In the genomic region with DNA sequence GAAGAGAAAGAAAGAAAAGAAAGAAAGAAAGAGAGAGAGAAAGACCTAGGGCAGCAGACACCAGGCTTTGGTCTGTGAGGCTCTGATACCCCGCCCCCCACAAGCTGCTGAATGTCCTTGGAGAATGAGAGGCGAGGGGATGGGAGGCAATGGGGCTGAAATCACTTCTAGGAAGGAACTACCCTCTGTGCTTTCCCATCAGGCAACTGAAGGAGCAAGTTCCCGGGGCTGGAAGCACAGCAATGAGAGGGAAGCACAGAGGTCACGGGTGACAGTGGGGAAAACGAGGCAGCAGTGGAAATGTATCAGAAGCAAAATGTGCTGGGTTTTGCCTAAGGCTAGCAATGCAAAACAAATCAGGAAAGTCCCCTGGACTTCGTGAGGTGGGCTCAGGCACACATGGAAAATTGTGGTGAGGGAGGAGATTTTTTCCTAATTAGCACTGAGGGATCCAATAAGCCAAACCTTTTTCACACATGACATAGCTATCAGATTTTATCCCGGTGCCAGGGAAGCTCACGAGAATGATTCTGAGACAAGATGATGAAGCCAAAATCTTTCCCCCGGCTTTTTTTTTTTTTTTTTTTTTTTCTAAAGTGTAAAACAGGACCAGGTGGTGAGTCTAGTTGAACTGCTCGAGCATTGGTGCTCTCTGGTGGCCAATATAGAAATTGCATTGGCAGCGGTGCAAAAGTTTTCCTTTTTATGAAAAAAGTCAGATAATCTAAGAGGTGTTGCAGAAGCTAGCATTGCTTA, we compare ENCODE assay signal across 8 cellular contexts. TPM values are rescaled to one million over a fixed set of nuclear protein-coding genes. Genes with fewer than 3 reads are reported as not detected.
DNase-seq lines count a peak whose midpoint lies in the region; ATAC-seq and TF ChIP-seq lines count a peak whose summit lies in the region.

No MANE protein-coding gene starts in this region.

- H2AFZ ChIP-seq in OCI-LY7 (ENCODE audit: low read length), result peak overlapping the region; percentile 49; the same call in 1 of the 2 replicates
- no peak overlapping the region for H2AFZ ChIP-seq in fibroblast of lung (ENCODE audit: low read length)
- H2AFZ ChIP-seq in neural cell (ENCODE audit: low read depth, low read length), result no peak overlapping the region

- TF ChIP-seq POLR2A in stomach (IDR thresholded peaks at IDR 0.05), result no peak

- no peak overlapping the region for H3K27ac ChIP-seq in CD4-positive, alpha-beta T cell (ENCODE audit: low read depth, low read length)
- H3K27ac ChIP-seq in HL-60 (replicated peaks) (no peak overlapping the region), OCI-LY7 (ENCODE audit: low read depth, low read length, poor library complexity, severe bottlenecking) (no peak overlapping the region), fibroblast of lung (ENCODE audit: insufficient read depth, low read length) (no peak overlapping the region), neural cell (ENCODE audit: low read length) (no peak overlapping the region), stomach (no peak overlapping the region)

- H3F3A ChIP-seq in neural cell (ENCODE audit: insufficient read depth, low read length, poor library complexity, severe bottlenecking), result no peaks in the 10 kb centered on the region

- no peaks in the 10 kb centered on the region for H3K36me3 Mint-ChIP-seq in CD4-positive, alpha-beta T cell (ENCODE audit: low read depth)
- no peaks in the 10 kb centered on the region for H3K36me3 Mint-ChIP-seq in activated T-cell treated with anti-CD3 and anti-CD28 coated beads, Interleukin-2, amount 50 U/mL, for 4 hours (ENCODE audit: insufficient read depth)

- peak; percentile 42 to 67 (median 56) for DNase-seq in CD4-positive, alpha-beta T cell
- DNase-seq in HL-60 (ENCODE audit: low read depth in 1 of 2, low spot score in 1 of 2) (peak in 1 of 2 experiments; percentile 74), OCI-LY7 (ENCODE audit: low spot score) (peak; percentile 79), fibroblast of lung (ENCODE audit: low read depth in 2 of 2) (peak; percentile 36 to 75), stomach (peak; percentile 67)
- DNase-seq in activated T-cell treated with anti-CD3 and anti-CD28 coated beads, Interleukin-2, amount 50 U/mL, for 4 hours, result peak; percentile 63

- no peaks in the 10 kb centered on the region for H3K79me2 ChIP-seq in OCI-LY7 (ENCODE audit: insufficient read depth, low read depth, low read length)
- H3K79me2 ChIP-seq in fibroblast of lung (ENCODE audit: control insufficient read depth, insufficient read depth, low read length), result no peaks in the 10 kb centered on the region
- no peaks in the 10 kb centered on the region for H3K79me2 ChIP-seq in neural cell (replicated peaks; ENCODE audit: insufficient read depth, low read length)

- no peak for TF ChIP-seq EP300 in neural cell (conservative IDR thresholded peaks at IDR 0.05; ENCODE audit: poor library complexity, severe bottlenecking)
- no peak for TF ChIP-seq EP300 in stomach (IDR thresholded peaks at IDR 0.05)

- peak; percentile 73 for ATAC-seq in CD4-positive, alpha-beta T cell (ENCODE audit: poor library complexity)
- ATAC-seq in activated T-cell treated with anti-CD3 and anti-CD28 coated beads, Interleukin-2, amount 50 U/mL, for 4 hours, result peak; percentile 28 to 55
- ATAC-seq in HG02610 (IDR thresholded peaks at IDR 0.05; ENCODE audit: unreplicated experiment), result no peak

- peak; percentile 89 for TF ChIP-seq CTCF in CD4-positive, alpha-beta T cell (IDR thresholded peaks at IDR 0.05)
- TF ChIP-seq CTCF in HL-60 (IDR thresholded peaks at IDR 0.05; ENCODE audit: insufficient read depth, low read length) (peak; percentile 66), OCI-LY7 (conservative IDR thresholded peaks at IDR 0.05; ENCODE audit: low read length) (peak; percentile 96), fibroblast of lung (conservative IDR thresholded peaks at IDR 0.05 in 1 of 2, IDR thresholded peaks at IDR 0.05 in 1 of 2; ENCODE audit: low read depth in 1 of 2, low read length in 2 of 2) (peak; percentile 78 to 83), neural cell (IDR thresholded peaks at IDR 0.05; ENCODE audit: poor library complexity, severe bottlenecking) (peak; percentile 85), stomach (IDR thresholded peaks at IDR 0.05) (peak in 5 of 7 experiments; percentile 66 to 92 (median 85))

- no peak overlapping the region for H3K4me3 ChIP-seq in HL-60 (replicated peaks; ENCODE audit: insufficient read depth, low read length)
- H3K4me3 ChIP-seq in OCI-LY7 (ENCODE audit: low read depth, low read length, poor library complexity, severe bottlenecking), result peak overlapping the region; percentile 15
- no peak overlapping the region for H3K4me3 ChIP-seq in fibroblast of lung (replicated peaks in 1 of 4; ENCODE audit: control extremely low read depth in 1 of 4, insufficient read depth in 1 of 4, low read depth in 3 of 4, low read length in 4 of 4)
- no peak overlapping the region for H3K4me3 ChIP-seq in neural cell (ENCODE audit: low read length)
- no peak overlapping the region for H3K4me3 ChIP-seq in stomach

- H3K27me3 Mint-ChIP-seq in CD4-positive, alpha-beta T cell, result no peaks in the 10 kb centered on the region
- no peaks in the 10 kb centered on the region for H3K27me3 Mint-ChIP-seq in activated T-cell treated with anti-CD3 and anti-CD28 coated beads, Interleukin-2, amount 50 U/mL, for 4 hours (ENCODE audit: low read depth)

- H3K9me3 ChIP-seq in CD4-positive, alpha-beta T cell (ENCODE audit: control insufficient read depth, low read length), result no peaks in the 10 kb centered on the region
- H3K9me3 ChIP-seq in OCI-LY7 (ENCODE audit: low read length), result no peaks in the 10 kb centered on the region
- H3K9me3 ChIP-seq in fibroblast of lung (ENCODE audit: control insufficient read depth, insufficient read depth, low read depth, low read length), result no peaks in the 10 kb centered on the region
- H3K9me3 ChIP-seq in neural cell (ENCODE audit: low read length), result no peaks in the 10 kb centered on the region
- H3K9me3 ChIP-seq in stomach, result peaks cover 0 to 10% (median 0%) of the 10 kb centered on the region in 4 donors

- no peaks in the 10 kb centered on the region for H3K9me3 Mint-ChIP-seq in CD4-positive, alpha-beta T cell
- H3K9me3 Mint-ChIP-seq in activated T-cell treated with anti-CD3 and anti-CD28 coated beads, Interleukin-2, amount 50 U/mL, for 4 hours, result peaks cover 4% of the 10 kb centered on the region

- H3K36me3 ChIP-seq in OCI-LY7 (ENCODE audit: insufficient read depth, low read length) (no peaks in the 10 kb centered on the region), fibroblast of lung (ENCODE audit: control insufficient read depth, insufficient read depth, low read length) (no peaks in the 10 kb centered on the region), neural cell (ENCODE audit: insufficient read depth, low read length) (no peaks in the 10 kb centered on the region), stomach (no peaks in the 10 kb centered on the region)

- H3K4me1 ChIP-seq in OCI-LY7 (ENCODE audit: insufficient read depth, low read length, poor library complexity, severe bottlenecking) (peaks cover 9% of the 10 kb centered on the region), fibroblast of lung (ENCODE audit: control insufficient read depth, extremely low read depth, insufficient read depth, low read length) (peaks cover 3% of the 10 kb centered on the region), stomach (peaks cover 0 to 8% (median 6%) of the 10 kb centered on the region in 4 donors)

- peak; percentile 86 for TF ChIP-seq RAD21 in neural cell (conservative IDR thresholded peaks at IDR 0.05)

- no peak overlapping the region for H3K27ac Mint-ChIP-seq in CD4-positive, alpha-beta T cell

- H3K4me1 Mint-ChIP-seq in CD4-positive, alpha-beta T cell (ENCODE audit: low read depth), result peaks cover 4% of the 10 kb centered on the region
- H3K4me1 Mint-ChIP-seq in activated T-cell treated with anti-CD3 and anti-CD28 coated beads, Interleukin-2, amount 50 U/mL, for 4 hours (ENCODE audit: low read depth), result peaks cover 5% of the 10 kb centered on the region

- H3K4me3 Mint-ChIP-seq in CD4-positive, alpha-beta T cell, result no peak overlapping the region
- no peak overlapping the region for H3K4me3 Mint-ChIP-seq in activated T-cell treated with anti-CD3 and anti-CD28 coated beads, Interleukin-2, amount 50 U/mL, for 4 hours

- no peaks in the 10 kb centered on the region for H3K9me2 ChIP-seq in OCI-LY7 (ENCODE audit: insufficient read depth, low read length)
- no peaks in the 10 kb centered on the region for H3K9me2 ChIP-seq in neural cell (ENCODE audit: insufficient read depth, low read length)

- no TSS peak for BruUV-seq in OCI-LY7 (replicated peaks; lab: Mats Ljungman, UMichigan)

- H3K4me2 ChIP-seq in OCI-LY7 (ENCODE audit: low read length) (peak overlapping the region; percentile 44), fibroblast of lung (ENCODE audit: extremely low read depth, insufficient read depth, low read length) (peak overlapping the region; percentile 51), neural cell (ENCODE audit: low read length) (no peak overlapping the region)

- POLR2A ChIA-PET in CD4-positive, alpha-beta T cell (lab: Charles Lee), result no interaction called here
- POLR2A ChIA-PET in OCI-LY7 (lab: Charles Lee), result interaction anchor here (0.6 to 0.7 kb wide), 3 partner anchors 10 to 77 kb away, joined by 3 to 7 read pairs (median 3); a partner anchor contains a TSS

- H3K9ac ChIP-seq in fibroblast of lung (ENCODE audit: insufficient read depth, low read length) (no peak overlapping the region), neural cell (ENCODE audit: low read length) (no peak overlapping the region)

- H4K20me1 ChIP-seq in OCI-LY7 (ENCODE audit: insufficient read depth, low read length), result no peaks in the 10 kb centered on the region
- H4K20me1 ChIP-seq in fibroblast of lung (ENCODE audit: control insufficient read depth, extremely low read depth, insufficient read depth, low read length), result no peaks in the 10 kb centered on the region
- H4K20me1 ChIP-seq in neural cell (ENCODE audit: insufficient read depth), result no peaks in the 10 kb centered on the region

- no peaks in the 10 kb centered on the region for H3K27me3 ChIP-seq in CD4-positive, alpha-beta T cell (ENCODE audit: control insufficient read depth, insufficient read depth, low read length)
- H3K27me3 ChIP-seq in HL-60 (ENCODE audit: insufficient read depth, poor library complexity, severe bottlenecking) (no peaks in the 10 kb centered on the region), fibroblast of lung (ENCODE audit: control insufficient read depth, insufficient read depth, low read length) (peaks cover 6% of the 10 kb centered on the region), neural cell (ENCODE audit: insufficient read depth, low read depth, low read length) (no peaks in the 10 kb centered on the region), stomach (peaks cover 0 to 12% (median 0%) of the 10 kb centered on the region in 3 donors)

- intact Hi-C loops in CD4-positive, alpha-beta T cell (cut with DNase I, micrococcal nuclease), result loop anchor here (1.0 to 10.0 kb wide), 3 partner anchors 80 to 269 kb away; a partner anchor contains a TSS
- intact Hi-C loops in OCI-LY7 (cut with micrococcal nuclease; ENCODE audit: unreplicated experiment) (loop anchor here (1.0 to 10.0 kb wide), 4 partner anchors 78 to 269 kb away; a partner anchor contains a TSS), stomach (cut with DNase I; ENCODE audit: low total_unique reads) (no loop called here)

- WGBS in stomach, 5 donors, result 17 to 20% (median 18%) methylated on average over 11 of the region's 11 CpGs

- CTCF ChIA-PET in CD4-positive, alpha-beta T cell (lab: Charles Lee), result interaction anchor here (0.6 to 3.0 kb wide), 16 partner anchors 32 to 1240 kb away, joined by 3 to 31 read pairs (median 4); no protein-coding TSS in a partner anchor
- CTCF ChIA-PET in OCI-LY7 (lab: Charles Lee; ENCODE audit: unreplicated experiment), result no interaction called here

RNA-seq across cellular contexts. Expression of a gene that starts 16.8 kb away (rescaled TPM):
- total RNA-seq in CD4-positive, alpha-beta T cell, result 10 to 100 TPM; 23.0 to 23.4 TPM
- total RNA-seq in OCI-LY7 (2014; rRNA removed; shearing (Covaris generic)), result 18.4 and 23.4 TPM in 2 replicates
- total RNA-seq in OCI-LY7 (2022), result 40.3 and 42.1 TPM in 2 replicates
- 10 to 100 TPM; 27.8 to 31.6 (median 28.3) TPM for total RNA-seq in activated T-cell treated with anti-CD3 and anti-CD28 coated beads, Interleukin-2, amount 50 U/mL, for 4 hours
- total RNA-seq in fibroblast of lung, result 30.8 and 42.8 TPM in 2 replicates
- 14.7 and 17.3 TPM in 2 replicates for polyA plus RNA-seq in fibroblast of lung
- polyA plus RNA-seq in fibroblast of lung (2012), result 10.1 and 13.5 TPM in 2 replicates
- 32.1 and 35.1 TPM in 2 replicates for polyA minus RNA-seq in fibroblast of lung (ENCODE audit: low replicate concordance)
- 19.8 and 21.7 TPM in 2 replicates for polyA plus RNA-seq in neural cell
- 45.3 and 45.4 TPM in 2 replicates for polyA minus RNA-seq in neural cell
- 100 to 1,000 TPM in 1 of 5 donors, 10 to 100 TPM in 4; 27.4 to 127 (median 43.5) TPM for total RNA-seq in stomach
- polyA plus RNA-seq in stomach, result 1 to 10 TPM; 6.5 to 9.0 (median 7.5) TPM
